In genomic region chr2:219851801-219852481, GRCh38 we compare ENCODE assay signal across 11 cellular contexts.
DNase-seq lines count a peak whose midpoint lies in the region; ATAC-seq and TF ChIP-seq lines count a peak whose summit lies in the region.
"Had no signal": no experiment of that assay in that cellular context is flagged by ENCODE, and none has a peak within 500 bp of the region (broad histone marks: within the 10 kb centered on the region; RNA-seq: fewer than 3 reads in every experiment).

No MANE protein-coding gene starts in this region.

- ATAC-seq in thoracic aorta (ENCODE audit: insufficient number of reproducible peaks, low FRiP score, low read depth) (no peak), HG02763 (IDR thresholded peaks at IDR 0.05; ENCODE audit: unreplicated experiment) (no peak)

- H3K27ac Mint-ChIP-seq in HFFc6: no peak overlapping the region

- no peak overlapping the region for H3K27ac ChIP-seq in thoracic aorta

- no peaks in the 10 kb centered on the region for H3K36me3 Mint-ChIP-seq in HFFc6 (ENCODE audit: low read depth)

- peak overlapping the region; percentile 62 for H3K4me3 Mint-ChIP-seq in HFFc6

- H3K4me1 ChIP-seq in thoracic aorta (ENCODE audit: control insufficient read depth in 1 of 2, low read depth in 2 of 2): peaks cover 0 to 7% of the 10 kb centered on the region in 2 donors

- TF ChIP-seq CTCF in HFFc6 (IDR thresholded peaks at IDR 0.05) (no peak), astrocyte of the spinal cord (IDR thresholded peaks at IDR 0.05; ENCODE audit: low read depth, low read length) (no peak), thoracic aorta (IDR thresholded peaks at IDR 0.05) (no peak)

- H3K4me3 ChIP-seq in astrocyte of the spinal cord (ENCODE audit: low read depth, low read length): peak overlapping the region; percentile 0
- H3K4me3 ChIP-seq in thoracic aorta: peak overlapping the region; percentile 58

- no peaks in the 10 kb centered on the region for H3K9me3 Mint-ChIP-seq in HFFc6

- H3K4me1 Mint-ChIP-seq in HFFc6 (ENCODE audit: low read depth): peaks cover 14% of the 10 kb centered on the region

- no peaks in the 10 kb centered on the region for H3K27me3 ChIP-seq in thoracic aorta (replicated peaks; ENCODE audit: insufficient read depth)

- no peaks in the 10 kb centered on the region for H3K9me3 ChIP-seq in thoracic aorta

- in situ Hi-C loops in astrocyte of the spinal cord (cut with HindIII; ENCODE audit: low sequenced_read_pairs): no loop called here

- peaks cover 24% of the 10 kb centered on the region; the same call in 1 of the 2 replicates for H3K27me3 Mint-ChIP-seq in HFFc6 (ENCODE audit: insufficient read depth)

- H3K36me3 ChIP-seq in thoracic aorta: no peaks in the 10 kb centered on the region

- DNase-seq in HFFc6 (peak; percentile 47), astrocyte of the spinal cord (ENCODE audit: low read depth, low spot score) (peak; percentile 3), islet precursor cell (peak; percentile 74), thoracic aorta (ENCODE audit: low spot score) (no peak), SIG-M5 treated with dmso at 0.1 percent for 504 hours (lab: John Stamatoyannopoulos, UW; ENCODE audit: unreplicated experiment) (no peak), NCI-H446 treated with DMSO at 0.1 percent for 48 hours (lab: John Stamatoyannopoulos, UW) (no peak)
- DNase-seq: activated CD8-positive, alpha-beta memory T cell treated with anti-CD3 and anti-CD28 coated beads, Interleukin-2, amount 50 U/mL, for 48 hours; central memory CD4-positive, alpha-beta T cell; DMS79; NCI-H2171 had no signal

Comparison
In these comparisons a context has a peak if more than half of its experiments do, and no peak if none do; other contexts are left out.
1. DNase-seq: peak in HFFc6 (single experiment), astrocyte of the spinal cord (single experiment) and islet precursor cell (single experiment); none in thoracic aorta (single experiment), SIG-M5 treated with dmso at 0.1 percent for 504 hours (single experiment) and NCI-H446 treated with DMSO at 0.1 percent for 48 hours (single experiment).